8 cellular contexts compared by ENCODE assay signal in the genomic region with DNA sequence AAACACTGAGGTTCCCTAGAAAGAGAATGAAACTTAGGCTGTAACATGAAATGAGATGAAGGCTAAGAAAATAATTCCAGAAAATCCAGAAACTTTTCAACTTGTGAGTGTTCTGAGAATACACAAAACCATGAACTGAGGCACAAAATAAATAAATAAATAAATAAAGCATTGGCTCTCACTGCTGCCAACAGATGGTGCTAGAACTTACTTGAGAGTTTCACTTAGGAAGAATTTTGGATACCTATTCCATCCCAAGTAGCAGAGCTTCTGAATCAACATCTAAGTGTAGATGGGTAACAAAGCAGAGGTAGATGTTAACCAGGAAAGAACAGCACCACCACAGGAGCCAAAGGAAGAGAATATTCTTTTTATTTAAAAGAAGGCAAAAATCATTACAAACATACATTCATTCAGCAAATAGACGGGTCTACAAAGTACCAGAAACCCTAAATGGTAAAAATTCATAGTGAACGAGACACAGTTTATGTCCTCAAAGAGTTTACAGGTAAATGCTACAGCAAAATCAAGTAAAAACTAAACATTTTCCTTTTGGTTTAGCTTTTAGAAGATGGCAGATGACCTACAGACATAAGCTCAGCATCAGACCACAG. TPM values are rescaled to one million over a fixed set of nuclear protein-coding genes. Genes with fewer than 3 reads are reported as not detected.
DNase-seq lines count a peak whose midpoint lies in the region; ATAC-seq and TF ChIP-seq lines count a peak whose summit lies in the region.

No MANE protein-coding gene starts in this region.

- no peak overlapping the region for H3K27ac ChIP-seq in brain microvascular endothelial cell

- in situ Hi-C loops in brain microvascular endothelial cell (cut with HindIII; ENCODE audit: low pct_ligation_motif_present, low sequenced_read_pairs) = no loop called here

- intact Hi-C loops in mucosa of descending colon (cut with DNase I, micrococcal nuclease) = no loop called here

- ATAC-seq in mucosa of descending colon (peak; percentile 62), GM18511 (IDR thresholded peaks at IDR 0.05; ENCODE audit: unreplicated experiment) (no peak)

- H3K4me3 ChIP-seq in brain microvascular endothelial cell (ENCODE audit: low read depth, low read length) = no peak overlapping the region
- no peak overlapping the region for H3K4me3 ChIP-seq in mucosa of descending colon

- peaks cover 25% of the 10 kb centered on the region for H3K4me1 ChIP-seq in mucosa of descending colon (ENCODE audit: low read depth)

- H3K36me3 ChIP-seq in brain microvascular endothelial cell (replicated peaks) (no peaks in the 10 kb centered on the region), mucosa of descending colon (ENCODE audit: low read depth) (no peaks in the 10 kb centered on the region)

- H3K9me3 ChIP-seq in mucosa of descending colon = no peaks in the 10 kb centered on the region

- DNase-seq in DMS53 (lab: John Stamatoyannopoulos, UW) (peak; percentile 69), brain microvascular endothelial cell (no peak), mucosa of descending colon (peak in 1 of 3 donors; percentile 40), NCI-H524 (lab: John Stamatoyannopoulos, UW) (no peak), NCI-H2029 treated with DMSO at 0.1 percent for 48 hours (lab: John Stamatoyannopoulos, UW) (no peak), SHP77 treated with DMSO at 0.1 percent for 48 hours (lab: John Stamatoyannopoulos, UW) (no peak)

- no peaks in the 10 kb centered on the region for H3K27me3 ChIP-seq in brain microvascular endothelial cell (replicated peaks)

- TF ChIP-seq CTCF in LNCAP (IDR thresholded peaks at IDR 0.05) (peak; percentile 64), brain microvascular endothelial cell (IDR thresholded peaks at IDR 0.05; ENCODE audit: low read depth, low read length, missing control alignments) (peak; percentile 51), mucosa of descending colon (IDR thresholded peaks at IDR 0.05) (peak; percentile 16)

RNA-seq across cellular contexts. Expression of a gene that starts 16.7 kb away (rescaled TPM):
- 100 to 1,000 TPM; 100 to 204 (median 135) TPM for total RNA-seq in mucosa of descending colon
